ENCODE assay signal across 8 cellular contexts in genomic region chr12:9049520-9050133, GRCh38.
DNase-seq lines count a peak whose midpoint lies in the region; ATAC-seq, FAIRE-seq and TF ChIP-seq lines count a peak whose summit lies in the region.

No MANE protein-coding gene starts in this region.

- H4K20me1 ChIP-seq in K562 (replicated peaks; ENCODE audit: control insufficient read depth, insufficient read depth, low read length): no peaks in the 10 kb centered on the region

- no peaks in the 10 kb centered on the region for H3K9me1 ChIP-seq in K562 (ENCODE audit: control insufficient read depth, insufficient read depth, low read length)

- BruUV-seq in K562 (replicated peaks; lab: Mats Ljungman, UMichigan): no TSS peak

- H3K4me3 Mint-ChIP-seq in activated naive CD8-positive, alpha-beta T cell treated with anti-CD3 and anti-CD28 coated beads, Interleukin-2, amount 10 ng/mL, durations not matched to agents 7 days and 5 days: no peak overlapping the region
- H3K4me3 Mint-ChIP-seq in activated naive CD8-positive, alpha-beta T cell treated with anti-CD3 and anti-CD28 coated beads, Interleukin-2, amount 50 U/mL, for 24 hours: no peak overlapping the region

- TF ChIP-seq POLR2A in K562 (conservative IDR thresholded peaks at IDR 0.05): no peak
- TF ChIP-seq POLR2A in uterus (IDR thresholded peaks at IDR 0.05): no peak

- no peaks in the 10 kb centered on the region for H3K9me3 Mint-ChIP-seq in activated naive CD8-positive, alpha-beta T cell treated with anti-CD3 and anti-CD28 coated beads, Interleukin-2, amount 10 ng/mL, durations not matched to agents 7 days and 5 days
- H3K9me3 Mint-ChIP-seq in activated naive CD8-positive, alpha-beta T cell treated with anti-CD3 and anti-CD28 coated beads, Interleukin-2, amount 50 U/mL, for 24 hours: no peaks in the 10 kb centered on the region

- no peaks in the 10 kb centered on the region for H3K79me2 ChIP-seq in K562 (ENCODE audit: control insufficient read depth, insufficient read depth, low read length)

- CTCF ChIA-PET in K562 (lab: Yijun Ruan, JAX; ENCODE audit: low intra/inter-chr PET ratio): interaction anchor here (0.9 to 2.7 kb wide), 7 partner anchors 10 to 506 kb away, joined by 3 to 14 read pairs (median 4); partner anchors contain the start of gene M6PR

- H3K9me3 ChIP-seq in K562 (replicated peaks; ENCODE audit: control insufficient read depth, insufficient read depth, low read depth, low read length) (no peaks in the 10 kb centered on the region), uterus (no peaks in the 10 kb centered on the region)

- peak; percentile 60 for ATAC-seq in activated naive CD8-positive, alpha-beta T cell treated with anti-CD3 and anti-CD28 coated beads, Interleukin-2, amount 10 ng/mL, durations not matched to agents 7 days and 5 days (ENCODE audit: low read depth)
- ATAC-seq in activated naive CD8-positive, alpha-beta T cell treated with anti-CD3 and anti-CD28 coated beads, Interleukin-2, amount 50 U/mL, for 24 hours: no peak
- peak; percentile 71 for ATAC-seq in K562
- no peak for ATAC-seq in GM21515 (IDR thresholded peaks at IDR 0.05; ENCODE audit: unreplicated experiment)

- intact Hi-C loops in K562 (cut with micrococcal nuclease) (loop anchor here (1.0 to 10.0 kb wide), 5 partner anchors 155 to 392 kb away; partner anchors contain the start of gene A2ML1), uterus (cut with DNase I; ENCODE audit: low total_unique reads) (no loop called here)

- H3K36me3 ChIP-seq in K562 (ENCODE audit: control insufficient read depth, insufficient read depth, low read length): no peaks in the 10 kb centered on the region
- no peaks in the 10 kb centered on the region for H3K36me3 ChIP-seq in kidney epithelial cell (ENCODE audit: control insufficient read depth, insufficient read depth, low read length)
- no peaks in the 10 kb centered on the region for H3K36me3 ChIP-seq in uterus

- WGBS in K562 (ENCODE audit: insufficient coverage, low coverage, missing lambda C conversion rate): 0% methylated on average over 6 of the region's 6 CpGs

- in situ Hi-C loops in K562 (cut with MboI): no loop called here

- FAIRE-seq in K562 (lab: Jason Lieb, UNC): peak; percentile 46

- H3K4me2 ChIP-seq in K562 (ENCODE audit: insufficient read depth, low read length): no peak overlapping the region

- TF ChIP-seq RAD21 in K562 (CRISPR knock-in tag; conservative IDR thresholded peaks at IDR 0.05 in 1 of 2, IDR thresholded peaks at IDR 0.05 in 1 of 2): peak; percentile 56 to 73

- H2AFZ ChIP-seq in K562 (ENCODE audit: low read depth, low read length): no peak overlapping the region

- peaks cover 0 to 5% of the 10 kb centered on the region in 2 experiments; a peak in 1 of 5 replicates for H3K4me1 ChIP-seq in K562 (replicated peaks in 1 of 2; ENCODE audit: control insufficient read depth in 2 of 2, insufficient read depth in 2 of 2, low read length in 2 of 2)
- H3K4me1 ChIP-seq in uterus: no peaks in the 10 kb centered on the region

- POLR2A ChIA-PET in activated naive CD8-positive, alpha-beta T cell treated with anti-CD3 and anti-CD28 coated beads, Interleukin-2, amount 10 ng/mL, durations not matched to agents 7 days and 5 days (lab: Charles Lee): interaction anchor here (0.9 to 2.0 kb wide), 2 partner anchors 12 to 100 kb away, joined by 3 to 15 read pairs; partner anchors contain the start of gene M6PR
- POLR2A ChIA-PET in K562 (lab: Yijun Ruan, JAX): interaction anchor here (1.2 kb wide), 1 partner anchor 14 kb away, joined by 3 read pairs; no protein-coding TSS in a partner anchor

- H3K27me3 ChIP-seq in K562 (ENCODE audit: control insufficient read depth in 2 of 2, insufficient read depth in 2 of 2, low read length in 2 of 2) (peaks cover 0 to 2% of the 10 kb centered on the region in 2 experiments; a peak in 1 of 5 replicates), kidney epithelial cell (ENCODE audit: control insufficient read depth, insufficient read depth, low read length) (no peaks in the 10 kb centered on the region), uterus (no peaks in the 10 kb centered on the region)

- H3K27ac Mint-ChIP-seq in activated naive CD8-positive, alpha-beta T cell treated with anti-CD3 and anti-CD28 coated beads, Interleukin-2, amount 10 ng/mL, durations not matched to agents 7 days and 5 days: no peak overlapping the region
- no peak overlapping the region for H3K27ac Mint-ChIP-seq in activated naive CD8-positive, alpha-beta T cell treated with anti-CD3 and anti-CD28 coated beads, Interleukin-2, amount 50 U/mL, for 24 hours

- H3K4me1 Mint-ChIP-seq in activated naive CD8-positive, alpha-beta T cell treated with anti-CD3 and anti-CD28 coated beads, Interleukin-2, amount 10 ng/mL, durations not matched to agents 7 days and 5 days: peaks cover 2% of the 10 kb centered on the region
- H3K4me1 Mint-ChIP-seq in activated naive CD8-positive, alpha-beta T cell treated with anti-CD3 and anti-CD28 coated beads, Interleukin-2, amount 50 U/mL, for 24 hours: peaks cover 12% of the 10 kb centered on the region

- H3K9ac ChIP-seq in K562 (ENCODE audit: insufficient read depth in 1 of 2, low read depth in 2 of 2, low read length in 2 of 2): no peak overlapping the region

- no peak for TF ChIP-seq EP300 in K562 (IDR thresholded peaks at IDR 0.05; ENCODE audit: low read length)

- H3K27ac ChIP-seq in K562 (ENCODE audit: extremely low read depth, low read depth, low read length) (no peak overlapping the region), uterus (no peak overlapping the region)

- H3K36me3 Mint-ChIP-seq in activated naive CD8-positive, alpha-beta T cell treated with anti-CD3 and anti-CD28 coated beads, Interleukin-2, amount 10 ng/mL, durations not matched to agents 7 days and 5 days: peaks cover 1% of the 10 kb centered on the region
- no peaks in the 10 kb centered on the region for H3K36me3 Mint-ChIP-seq in activated naive CD8-positive, alpha-beta T cell treated with anti-CD3 and anti-CD28 coated beads, Interleukin-2, amount 50 U/mL, for 24 hours (ENCODE audit: low read depth)

- no peaks in the 10 kb centered on the region for H3K27me3 Mint-ChIP-seq in activated naive CD8-positive, alpha-beta T cell treated with anti-CD3 and anti-CD28 coated beads, Interleukin-2, amount 10 ng/mL, durations not matched to agents 7 days and 5 days
- no peaks in the 10 kb centered on the region for H3K27me3 Mint-ChIP-seq in activated naive CD8-positive, alpha-beta T cell treated with anti-CD3 and anti-CD28 coated beads, Interleukin-2, amount 50 U/mL, for 24 hours

- TF ChIP-seq CTCF in K562 (IDR thresholded peaks at IDR 0.05 in 2 of 3, conservative IDR thresholded peaks at IDR 0.05 in 1 of 3; ENCODE audit: insufficient read depth in 2 of 3, low read depth in 1 of 3, low read length in 3 of 3) (peak in 2 of 3 experiments; percentile 17 to 53; a peak in 4 of 6 replicates), kidney epithelial cell (IDR thresholded peaks at IDR 0.05; ENCODE audit: insufficient read depth, low read length, poor library complexity, severe bottlenecking) (peak; percentile 41), uterus (IDR thresholded peaks at IDR 0.05) (peak; percentile 25 to 39 (median 29))

- H3K4me3 ChIP-seq in K562: no peak overlapping the region
- H3K4me3 ChIP-seq in kidney epithelial cell (ENCODE audit: low read depth, low read length): no peak overlapping the region
- H3K4me3 ChIP-seq in uterus: no peak overlapping the region

- DNase-seq in activated naive CD8-positive, alpha-beta T cell treated with anti-CD3 and anti-CD28 coated beads, Interleukin-2, amount 10 ng/mL, durations not matched to agents 7 days and 5 days: no peak
- DNase-seq in activated naive CD8-positive, alpha-beta T cell treated with anti-CD3 and anti-CD28 coated beads, Interleukin-2, amount 50 U/mL, for 24 hours: no peak
- DNase-seq in NCI-H1417 treated with DMSO at 0.1 percent for 48 hours (lab: John Stamatoyannopoulos, UW): peak; percentile 4
- peak; percentile 22 to 58 (median 26) for DNase-seq in K562 (ENCODE audit: extremely low read depth in 1 of 4, low spot score in 3 of 4)
- no peak for DNase-seq in kidney epithelial cell (ENCODE audit: low read depth)
- DNase-seq in uterus: no peak
- DNase-seq in GDM1 (lab: John Stamatoyannopoulos, UW): no peak

TF ChIP-seq in K562, 482 proteins besides CTCF, POLR2A, EP300 and RAD21:
- peak; percentile 45; the same call in 1 of the 2 replicates for TF ChIP-seq SMC3 (conservative IDR thresholded peaks at IDR 0.05; ENCODE audit: insufficient read depth, low read depth, low read length)
- no peak for TF ChIP-seq KAT7 (CRISPR knock-in tag; IDR thresholded peaks at IDR 0.05; ENCODE audit: borderline replicate concordance)

Comparison
In these comparisons a context has a peak if more than half of its experiments do, and no peak if none do; other contexts are left out.
1. ATAC-seq: peak in activated naive CD8-positive, alpha-beta T cell treated with anti-CD3 and anti-CD28 coated beads, Interleukin-2, amount 10 ng/mL, durations not matched to agents 7 days and 5 days (single experiment) and K562 (single experiment); none in activated naive CD8-positive, alpha-beta T cell treated with anti-CD3 and anti-CD28 coated beads, Interleukin-2, amount 50 U/mL, for 24 hours (single experiment) and GM21515 (single experiment).
2. DNase-seq: peak in NCI-H1417 treated with DMSO at 0.1 percent for 48 hours (single experiment) and K562 (4 of 4); none in activated naive CD8-positive, alpha-beta T cell treated with anti-CD3 and anti-CD28 coated beads, Interleukin-2, amount 10 ng/mL, durations not matched to agents 7 days and 5 days (single experiment), activated naive CD8-positive, alpha-beta T cell treated with anti-CD3 and anti-CD28 coated beads, Interleukin-2, amount 50 U/mL, for 24 hours (single experiment), kidney epithelial cell (single experiment), uterus (0 of 2) and GDM1 (single experiment).
3. Peak in every context shown above with its lines, with median percentiles within 50 percentile points of each other: CTCF ChIP-seq.